ENCODE assay signal across 18 cellular contexts in genomic region chr12:121774968-121775474, GRCh38. TPM values are rescaled to one million over a fixed set of nuclear protein-coding genes. Genes with fewer than 3 reads are reported as not detected.
DNase-seq lines count a peak whose midpoint lies in the region; ATAC-seq, FAIRE-seq and TF ChIP-seq lines count a peak whose summit lies in the region.
"Had no signal": no experiment of that assay in that cellular context is flagged by ENCODE, and none has a peak within 500 bp of the region (broad histone marks: within the 10 kb centered on the region; RNA-seq: fewer than 3 reads in every experiment).

No MANE protein-coding gene starts in this region.

- peaks cover 15% of the 10 kb centered on the region for H3K36me3 Mint-ChIP-seq in T-helper 2 cell treated with Interferon-gamma antibody and Interleukin-4, amounts not matched to agents 5 μg/mL and 100 μg/mL, for 36 hours (ENCODE audit: low read depth)
- peaks cover 2% of the 10 kb centered on the region; the same call in 1 of the 2 replicates for H3K36me3 Mint-ChIP-seq in WTC11
- H3K36me3 Mint-ChIP-seq in stimulated activated memory B cell treated with anti-CD40 and anti-IgM and Interleukin-4, amounts not matched to agents 10 μg/mL and 1 μg/mL and 100 μg/mL, for 72 hours, result peaks cover 14% of the 10 kb centered on the region

- intact Hi-C loops in kidney (cut with DNase I), result loop anchor here (5.0 kb wide), 1 partner anchor 68 kb away; no protein-coding TSS in a partner anchor

- no peak overlapping the region for H3K4me3 Mint-ChIP-seq in T-helper 2 cell treated with Interferon-gamma antibody and Interleukin-4, amounts not matched to agents 5 μg/mL and 100 μg/mL, for 36 hours
- no peak overlapping the region for H3K4me3 Mint-ChIP-seq in WTC11
- H3K4me3 Mint-ChIP-seq in stimulated activated memory B cell treated with anti-CD40 and anti-IgM and Interleukin-4, amounts not matched to agents 10 μg/mL and 1 μg/mL and 100 μg/mL, for 72 hours, result no peak overlapping the region
- H3K4me3 Mint-ChIP-seq: activated CD8-positive, alpha-beta memory T cell treated with anti-CD3 and anti-CD28 coated beads, Interleukin-2, amount 10 ng/mL, durations not matched to agents 7 days and 5 days; CD4-positive, alpha-beta T cell; dendritic cell treated with granulocyte-macrophage colony-stimulating factor and Interleukin-4, amounts not matched to agents 40 ng/mL and 50 ng/mL, for 4 days had no signal

- H3K4me3 ChIP-seq in kidney (ENCODE audit: low read length in 2 of 2), result no peak overlapping the region
- H3K4me3 ChIP-seq in foreskin fibroblast (ENCODE audit: low read depth in 1 of 2, low read length in 2 of 2), result no peak overlapping the region
- H3K4me3 ChIP-seq: ovary, SK-N-MC, smooth muscle cell had no signal

- H3K9me3 ChIP-seq in kidney (ENCODE audit: control insufficient read depth in 1 of 2, low read length in 2 of 2), result no peaks in the 10 kb centered on the region
- H3K9me3 ChIP-seq: ovary had no signal

- H3K9ac ChIP-seq in kidney (ENCODE audit: low read length in 2 of 2), result peak overlapping the region in 1 of 2 donors; percentile 26

- CTCF ChIA-PET in WTC11 (lab: Charles Lee), result interaction anchor here (0.6 to 15.3 kb wide), 18 partner anchors 9 to 575 kb away, joined by 3 to 227 read pairs (median 4); partner anchors contain the start of genes CFAP251, PSMD9, RHOF and TMEM120B

- no peak for FAIRE-seq in kidney (lab: Jason Lieb, UNC)
- FAIRE-seq: GM12892 had no signal

- peaks cover 12 to 19% of the 10 kb centered on the region in 2 donors for H3K4me1 ChIP-seq in kidney (ENCODE audit: control insufficient read depth in 1 of 2, insufficient read depth in 1 of 2, low read depth in 1 of 2, low read length in 2 of 2)

- H3K9me3 Mint-ChIP-seq in T-helper 2 cell treated with Interferon-gamma antibody and Interleukin-4, amounts not matched to agents 5 μg/mL and 100 μg/mL, for 36 hours, result no peaks in the 10 kb centered on the region
- H3K9me3 Mint-ChIP-seq in WTC11, result no peaks in the 10 kb centered on the region
- H3K9me3 Mint-ChIP-seq in stimulated activated memory B cell treated with anti-CD40 and anti-IgM and Interleukin-4, amounts not matched to agents 10 μg/mL and 1 μg/mL and 100 μg/mL, for 72 hours, result no peaks in the 10 kb centered on the region
- H3K9me3 Mint-ChIP-seq: CD4-positive, alpha-beta T cell; dendritic cell treated with granulocyte-macrophage colony-stimulating factor and Interleukin-4, amounts not matched to agents 40 ng/mL and 50 ng/mL, for 4 days had no signal

- TF ChIP-seq CTCF in WTC11 (IDR thresholded peaks at IDR 0.05) (no peak), kidney (IDR thresholded peaks at IDR 0.05; ENCODE audit: borderline replicate concordance, extremely low read depth, insufficient read depth) (no peak), foreskin fibroblast (IDR thresholded peaks at IDR 0.05; ENCODE audit: low read depth, low read length) (no peak)

- H3K27me3 Mint-ChIP-seq in T-helper 2 cell treated with Interferon-gamma antibody and Interleukin-4, amounts not matched to agents 5 μg/mL and 100 μg/mL, for 36 hours (ENCODE audit: low read depth), result no peaks in the 10 kb centered on the region
- H3K27me3 Mint-ChIP-seq in WTC11 (ENCODE audit: low read depth), result no peaks in the 10 kb centered on the region
- H3K27me3 Mint-ChIP-seq in stimulated activated memory B cell treated with anti-CD40 and anti-IgM and Interleukin-4, amounts not matched to agents 10 μg/mL and 1 μg/mL and 100 μg/mL, for 72 hours, result no peaks in the 10 kb centered on the region
- H3K27me3 Mint-ChIP-seq: activated CD8-positive, alpha-beta memory T cell treated with anti-CD3 and anti-CD28 coated beads, Interleukin-2, amount 10 ng/mL, durations not matched to agents 7 days and 5 days; CD4-positive, alpha-beta T cell; dendritic cell treated with granulocyte-macrophage colony-stimulating factor and Interleukin-4, amounts not matched to agents 40 ng/mL and 50 ng/mL, for 4 days had no signal

- H3K4me1 Mint-ChIP-seq in T-helper 2 cell treated with Interferon-gamma antibody and Interleukin-4, amounts not matched to agents 5 μg/mL and 100 μg/mL, for 36 hours (ENCODE audit: low read depth), result peaks cover 6% of the 10 kb centered on the region
- H3K4me1 Mint-ChIP-seq in WTC11, result peaks cover 19% of the 10 kb centered on the region
- H3K4me1 Mint-ChIP-seq in stimulated activated memory B cell treated with anti-CD40 and anti-IgM and Interleukin-4, amounts not matched to agents 10 μg/mL and 1 μg/mL and 100 μg/mL, for 72 hours, result peaks cover 31% of the 10 kb centered on the region

- ATAC-seq in WTC11, result peak; percentile 19
- ATAC-seq in stimulated activated memory B cell treated with anti-CD40 and anti-IgM and Interleukin-4, amounts not matched to agents 10 μg/mL and 1 μg/mL and 100 μg/mL, for 72 hours, result no peak
- ATAC-seq: activated CD8-positive, alpha-beta memory T cell treated with anti-CD3 and anti-CD28 coated beads, Interleukin-2, amount 10 ng/mL, durations not matched to agents 7 days and 5 days had no signal

- peak overlapping the region; percentile 71 to 78 for H3K27ac ChIP-seq in kidney (ENCODE audit: low read depth in 2 of 2, low read length in 2 of 2)
- H3K27ac ChIP-seq: ovary, SK-N-MC had no signal

- no peak for DNase-seq in T-helper 2 cell treated with Interferon-gamma antibody and Interleukin-4, amounts not matched to agents 5 μg/mL and 100 μg/mL, for 36 hours (ENCODE audit: low spot score)
- DNase-seq in T-helper 2 cell, result no peak
- peak; percentile 64 for DNase-seq in WTC11 (ENCODE audit: low spot score)
- DNase-seq in kidney, result peak; percentile 85
- DNase-seq in NCI-H1930 (lab: John Stamatoyannopoulos, UW), result no peak
- no peak for DNase-seq in foreskin fibroblast
- no peak for DNase-seq in D341Med (ENCODE audit: low spot score)
- DNase-seq: activated CD8-positive, alpha-beta memory T cell treated with anti-CD3 and anti-CD28 coated beads, Interleukin-2, amount 10 ng/mL, durations not matched to agents 7 days and 5 days; activated gamma-delta T cell treated with Interleukin-2 at 50 U/mL for 16 hours; CD4-positive, alpha-beta T cell; NCI-H1436 treated with DMSO at 0.1 percent for 48 hours; ovary; stimulated activated naive CD4-positive, alpha-beta T cell treated with Interleukin-2 at 50 U/mL for 16 hours had no signal

- peak overlapping the region; percentile 36 for H3K27ac Mint-ChIP-seq in T-helper 2 cell treated with Interferon-gamma antibody and Interleukin-4, amounts not matched to agents 5 μg/mL and 100 μg/mL, for 36 hours
- H3K27ac Mint-ChIP-seq in WTC11, result peak overlapping the region; percentile 84
- peak overlapping the region; percentile 51 for H3K27ac Mint-ChIP-seq in stimulated activated memory B cell treated with anti-CD40 and anti-IgM and Interleukin-4, amounts not matched to agents 10 μg/mL and 1 μg/mL and 100 μg/mL, for 72 hours
- H3K27ac Mint-ChIP-seq: activated CD8-positive, alpha-beta memory T cell treated with anti-CD3 and anti-CD28 coated beads, Interleukin-2, amount 10 ng/mL, durations not matched to agents 7 days and 5 days; CD4-positive, alpha-beta T cell; dendritic cell treated with granulocyte-macrophage colony-stimulating factor and Interleukin-4, amounts not matched to agents 40 ng/mL and 50 ng/mL, for 4 days had no signal

- H3K36me3 ChIP-seq in kidney (ENCODE audit: control insufficient read depth in 1 of 2, insufficient read depth in 2 of 2, low read length in 2 of 2), result no peaks in the 10 kb centered on the region
- H3K36me3 ChIP-seq: ovary had no signal

- POLR2A ChIA-PET in WTC11 (lab: Charles Lee), result interaction anchor here (0.6 to 1.7 kb wide), 5 partner anchors 8 to 321 kb away, joined by 3 to 5 read pairs (median 3); partner anchors contain the start of gene BCL7A

TF ChIP-seq in WTC11, 78 proteins besides CTCF, POLR2A, EP300 and RAD21:
- TF ChIP-seq JUN (CRISPR knock-in tag; IDR thresholded peaks at IDR 0.05) (no peak), ZBTB21 (CRISPR knock-in tag; IDR thresholded peaks at IDR 0.05; ENCODE audit: borderline replicate concordance) (no peak), ZNF219 (CRISPR knock-in tag; IDR thresholded peaks at IDR 0.05; ENCODE audit: borderline replicate concordance) (no peak), EMX1 (CRISPR knock-in tag; IDR thresholded peaks at IDR 0.05) (no peak), FOXP1 (CRISPR knock-in tag; IDR thresholded peaks at IDR 0.05; ENCODE audit: borderline replicate concordance) (no peak), FOXK1 (CRISPR knock-in tag; IDR thresholded peaks at IDR 0.05) (no peak)

RNA-seq across cellular contexts. Expression of gene RHOF, which starts 18.5 kb away (rescaled TPM):
- total RNA-seq in WTC11 (2021) (35.8 to 45.3 TPM (median 36.2 TPM) in 3 replicates), kidney (42.6 TPM)
- polyA plus RNA-seq in kidney (ENCODE audit: insufficient read depth, low read depth, low replicate concordance), result 23.9 TPM

RNA-seq across cellular contexts. Expression of gene SETD1B, which starts 28.8 kb away (rescaled TPM):
- 18.0 to 19.5 TPM (median 18.4 TPM) in 3 replicates for total RNA-seq in WTC11 (2021)
- 34.5 TPM for total RNA-seq in kidney
- polyA plus RNA-seq in kidney (ENCODE audit: insufficient read depth, low read depth, low replicate concordance), result 3.5 TPM

Comparison
In these comparisons a context has a peak if more than half of its experiments do, and no peak if none do; other contexts are left out.
1. DNase-seq: peak in WTC11 (single experiment) and kidney (single experiment); none in T-helper 2 cell treated with Interferon-gamma antibody and Interleukin-4, amounts not matched to agents 5 μg/mL and 100 μg/mL, for 36 hours (single experiment), T-helper 2 cell (0 of 5), NCI-H1930 (0 of 2), foreskin fibroblast (0 of 2) and D341Med (single experiment).
2. Peak in every context shown above with its lines, with median percentiles within 50 percentile points of each other: H3K27ac Mint-ChIP-seq.